Comparison of ENCODE assay signal across 12 cellular contexts in the genomic region with DNA sequence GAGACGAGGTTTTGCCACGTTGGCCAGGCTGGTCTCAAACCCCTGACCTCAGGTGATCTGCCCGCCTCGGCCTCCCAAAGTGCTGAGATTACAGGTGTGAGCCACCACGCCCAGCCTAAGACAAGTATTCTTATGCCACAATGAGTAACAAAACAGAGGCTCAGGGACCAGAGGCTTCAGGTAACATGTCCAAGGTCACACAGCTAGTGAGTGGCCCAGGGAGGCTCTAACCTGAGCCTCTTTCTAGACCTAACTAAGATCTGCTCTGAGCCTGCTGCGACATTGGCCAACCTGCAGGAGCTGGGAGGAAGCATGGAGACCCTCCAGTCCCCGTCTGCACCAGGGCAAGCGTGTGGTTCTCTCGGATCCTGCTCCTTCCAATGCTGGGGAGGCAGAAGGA.
DNase-seq lines count a peak whose midpoint lies in the region; ATAC-seq, FAIRE-seq and TF ChIP-seq lines count a peak whose summit lies in the region.
"Had no signal": no experiment of that assay in that cellular context is flagged by ENCODE, and none has a peak within 500 bp of the region (broad histone marks: within the 10 kb centered on the region; RNA-seq: fewer than 3 reads in every experiment).

No MANE protein-coding gene starts in this region.

- POLR2A ChIA-PET in HepG2 (lab: Yijun Ruan, JAX), result interaction anchor here (1.4 to 4.2 kb wide), 5 partner anchors 10 to 298 kb away, joined by 4 to 28 read pairs (median 9); no protein-coding TSS in a partner anchor

- H3K9me3 Mint-ChIP-seq in type B pancreatic cell, result no peaks in the 10 kb centered on the region

- CTCF ChIA-PET in HepG2 (lab: Yijun Ruan, JAX; ENCODE audit: low intra/inter-chr PET ratio, low total read pairs), result no interaction called here

- H3K4me3 Mint-ChIP-seq in type B pancreatic cell, result no peak overlapping the region

- H3K27me3 ChIP-seq in BLaER1, result no peaks in the 10 kb centered on the region
- H3K27me3 ChIP-seq in adipocyte (replicated peaks; ENCODE audit: control insufficient read depth, insufficient read depth, low read length), result no peaks in the 10 kb centered on the region
- H3K27me3 ChIP-seq in HepG2 (ENCODE audit: control insufficient read depth in 1 of 2, insufficient read depth in 2 of 2, low read length in 2 of 2), result no peaks in the 10 kb centered on the region
- H3K27me3 ChIP-seq in colonic mucosa, result no peaks in the 10 kb centered on the region

- TF ChIP-seq RAD21 in HepG2 (CRISPR knock-in tag; IDR thresholded peaks at IDR 0.05), result no peak

- no peaks in the 10 kb centered on the region for H3K27me3 Mint-ChIP-seq in type B pancreatic cell

- no peak for TF ChIP-seq EP300 in HepG2 (IDR thresholded peaks at IDR 0.05; ENCODE audit: low read depth in 2 of 2, low read length in 2 of 2)
- TF ChIP-seq EP300 in HepG2 (CRISPR knock-in tag; IDR thresholded peaks at IDR 0.05; ENCODE audit: borderline replicate concordance), result no peak

- no peak overlapping the region for H2AFZ ChIP-seq in HepG2 (ENCODE audit: low read length)

- H3K27ac Mint-ChIP-seq in type B pancreatic cell, result no peak overlapping the region

- FAIRE-seq in HepG2 (lab: Jason Lieb, UNC), result no peak

- no peaks in the 10 kb centered on the region for H3K9me3 ChIP-seq in BLaER1
- no peaks in the 10 kb centered on the region for H3K9me3 ChIP-seq in adipocyte (ENCODE audit: control insufficient read depth, low read length)
- H3K9me3 ChIP-seq in HepG2 (ENCODE audit: low read length), result no peaks in the 10 kb centered on the region
- no peaks in the 10 kb centered on the region for H3K9me3 ChIP-seq in colonic mucosa

- intact Hi-C loops in HepG2 (cut with micrococcal nuclease; ENCODE audit: unreplicated experiment) (loop anchor here (5.0 kb wide), 1 partner anchor 78 kb away; the partner anchor contains the start of gene FOXN3), colonic mucosa (cut with DNase I) (no loop called here)

- ATAC-seq in HepG2 (peak; percentile 31), GM19395 (IDR thresholded peaks at IDR 0.05; ENCODE audit: unreplicated experiment) (no peak), HG03354 (IDR thresholded peaks at IDR 0.05; ENCODE audit: poor library complexity, severe bottlenecking, unreplicated experiment) (no peak)

- H3K4me1 Mint-ChIP-seq in type B pancreatic cell (ENCODE audit: unreplicated experiment), result peaks cover 39% of the 10 kb centered on the region

- in situ Hi-C loops in HepG2 (cut with HindIII; ENCODE audit: extremely low pct_ligation_motif_present, low pct_unique_long_range_greater_than_20kb), result no loop called here

- H3K4me2 ChIP-seq in BLaER1 (peak overlapping the region; percentile 96), HepG2 (ENCODE audit: low read depth, low read length) (0 out of 2 replicates have a peak overlapping the region, but pooled peaks have one; percentile 21)

- WGBS in HepG2 (ENCODE audit: low lambda C conversion rate), result 92% methylated on average over 5 of the region's 9 CpGs

- no TSS peak for BruUV-seq in HepG2 (replicated peaks; lab: Mats Ljungman, UMichigan)

- H3K27ac ChIP-seq in BLaER1 (peak overlapping the region; percentile 85), HepG2 (ENCODE audit: extremely low read length, insufficient read depth, low read length) (peak overlapping the region; percentile 72), skin epidermis (peak overlapping the region in 11 of 21 experiments; percentile 0 to 64 (median 42)), colonic mucosa (no peak overlapping the region)

- peak overlapping the region; percentile 75 for H3K9ac ChIP-seq in BLaER1
- peak overlapping the region; percentile 84 for H3K9ac ChIP-seq in adipocyte (ENCODE audit: low read length)
- peak overlapping the region; percentile 51; the same call in 1 of the 2 replicates for H3K9ac ChIP-seq in HepG2 (ENCODE audit: insufficient read depth, low read depth, low read length)
- H3K9ac ChIP-seq in colonic mucosa (ENCODE audit: low read depth in 2 of 2, low read length in 2 of 2), result no peak overlapping the region

- H3K4me1 ChIP-seq in BLaER1 (peaks cover 35% of the 10 kb centered on the region), adipocyte (ENCODE audit: control insufficient read depth, insufficient read depth, low read length) (peaks cover 64% of the 10 kb centered on the region), HepG2 (ENCODE audit: insufficient read depth, low read length) (peaks cover 72% of the 10 kb centered on the region), colonic mucosa (peaks cover 4% of the 10 kb centered on the region)

- H3K36me3 Mint-ChIP-seq in type B pancreatic cell, result peaks cover 15% of the 10 kb centered on the region

- H3K4me3 ChIP-seq in BLaER1 (peak overlapping the region; percentile 46; the same call in 1 of the 2 replicates), adipocyte (ENCODE audit: low read length) (peak overlapping the region; percentile 57), HepG2 (replicated peaks in 1 of 3; ENCODE audit: insufficient read depth in 1 of 3, low read depth in 2 of 3, low read length in 3 of 3) (no peak overlapping the region), skin epidermis (no peak overlapping the region), colonic mucosa (no peak overlapping the region)

- no peak for TF ChIP-seq CTCF in HepG2 (CRISPR knock-in tag; IDR thresholded peaks at IDR 0.05)
- no peak for TF ChIP-seq CTCF in type B pancreatic cell (conservative IDR thresholded peaks at IDR 0.05)
- TF ChIP-seq CTCF in colonic mucosa (IDR thresholded peaks at IDR 0.05), result no peak

- DNase-seq in adipocyte (ENCODE audit: low read depth) (no peak), HepG2 (ENCODE audit: low spot score) (no peak), type B pancreatic cell (ENCODE audit: extremely low spot score, unreplicated experiment) (no peak), colonic mucosa (no peak)
- DNase-seq: activated gamma-delta T cell treated with Interleukin-2 at 50 U/mL for 16 hours; effector CD8-positive, alpha-beta T cell; NCI-H1092; NCI-H2171 treated with DMSO at 0.1 percent for 48 hours had no signal

- H3K79me2 ChIP-seq in HepG2 (ENCODE audit: insufficient read depth, low read length), result peaks cover 50% of the 10 kb centered on the region

- 0 out of 2 replicates have a peak, but pooled peaks cover 6% of the 10 kb centered on the region for H4K20me1 ChIP-seq in BLaER1
- no peaks in the 10 kb centered on the region for H4K20me1 ChIP-seq in HepG2 (ENCODE audit: insufficient read depth, low read length)

- H3K36me3 ChIP-seq in BLaER1, result peaks cover 16% of the 10 kb centered on the region
- no peaks in the 10 kb centered on the region for H3K36me3 ChIP-seq in adipocyte (ENCODE audit: control insufficient read depth, insufficient read depth, low read length, severe bottlenecking)
- peaks cover 11 to 21% of the 10 kb centered on the region in 2 experiments for H3K36me3 ChIP-seq in HepG2 (replicated peaks in 1 of 2; ENCODE audit: control insufficient read depth in 1 of 2, insufficient read depth in 2 of 2, low read length in 2 of 2)
- no peaks in the 10 kb centered on the region for H3K36me3 ChIP-seq in colonic mucosa

- no peak for TF ChIP-seq POLR2A in HepG2 (IDR thresholded peaks at IDR 0.05; ENCODE audit: insufficient read depth in 1 of 2, low read depth in 2 of 2, low read length in 2 of 2)

TF ChIP-seq in HepG2, 621 proteins besides CTCF, POLR2A, EP300 and RAD21 (continues in another document):
- TF ChIP-seq ZFP1 (CRISPR knock-in tag; IDR thresholded peaks at IDR 0.05), result no peak
- no peak for TF ChIP-seq ZNF17 (CRISPR knock-in tag; IDR thresholded peaks at IDR 0.05)
- 0 out of 2 replicates have a peak, but pooled peaks have one; percentile 40 for TF ChIP-seq ZNF605 (CRISPR knock-in tag; IDR thresholded peaks at IDR 0.05)
- TF ChIP-seq, protein P1, sequence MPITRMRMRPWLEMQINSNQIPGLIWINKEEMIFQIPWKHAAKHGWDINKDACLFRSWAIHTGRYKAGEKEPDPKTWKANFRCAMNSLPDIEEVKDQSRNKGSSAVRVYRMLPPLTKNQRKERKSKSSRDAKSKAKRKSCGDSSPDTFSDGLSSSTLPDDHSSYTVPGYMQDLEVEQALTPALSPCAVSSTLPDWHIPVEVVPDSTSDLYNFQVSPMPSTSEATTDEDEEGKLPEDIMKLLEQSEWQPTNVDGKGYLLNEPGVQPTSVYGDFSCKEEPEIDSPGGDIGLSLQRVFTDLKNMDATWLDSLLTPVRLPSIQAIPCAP (CRISPR knock-in tag; IDR thresholded peaks at IDR 0.05; ENCODE audit: low read depth), result no peak
- no peak for TF ChIP-seq ZNF331 (CRISPR knock-in tag; IDR thresholded peaks at IDR 0.05)
- TF ChIP-seq FOXC1 (CRISPR knock-in tag; IDR thresholded peaks at IDR 0.05; ENCODE audit: borderline replicate concordance), result 0 out of 2 replicates have a peak, but pooled peaks have one; percentile 33
- no peak for TF ChIP-seq ZNF224 (CRISPR knock-in tag; IDR thresholded peaks at IDR 0.05)
- TF ChIP-seq ZMYM3 (CRISPR knock-in tag; IDR thresholded peaks at IDR 0.05), result 0 out of 2 replicates have a peak, but pooled peaks have one; percentile 11
- TF ChIP-seq, protein P2, sequence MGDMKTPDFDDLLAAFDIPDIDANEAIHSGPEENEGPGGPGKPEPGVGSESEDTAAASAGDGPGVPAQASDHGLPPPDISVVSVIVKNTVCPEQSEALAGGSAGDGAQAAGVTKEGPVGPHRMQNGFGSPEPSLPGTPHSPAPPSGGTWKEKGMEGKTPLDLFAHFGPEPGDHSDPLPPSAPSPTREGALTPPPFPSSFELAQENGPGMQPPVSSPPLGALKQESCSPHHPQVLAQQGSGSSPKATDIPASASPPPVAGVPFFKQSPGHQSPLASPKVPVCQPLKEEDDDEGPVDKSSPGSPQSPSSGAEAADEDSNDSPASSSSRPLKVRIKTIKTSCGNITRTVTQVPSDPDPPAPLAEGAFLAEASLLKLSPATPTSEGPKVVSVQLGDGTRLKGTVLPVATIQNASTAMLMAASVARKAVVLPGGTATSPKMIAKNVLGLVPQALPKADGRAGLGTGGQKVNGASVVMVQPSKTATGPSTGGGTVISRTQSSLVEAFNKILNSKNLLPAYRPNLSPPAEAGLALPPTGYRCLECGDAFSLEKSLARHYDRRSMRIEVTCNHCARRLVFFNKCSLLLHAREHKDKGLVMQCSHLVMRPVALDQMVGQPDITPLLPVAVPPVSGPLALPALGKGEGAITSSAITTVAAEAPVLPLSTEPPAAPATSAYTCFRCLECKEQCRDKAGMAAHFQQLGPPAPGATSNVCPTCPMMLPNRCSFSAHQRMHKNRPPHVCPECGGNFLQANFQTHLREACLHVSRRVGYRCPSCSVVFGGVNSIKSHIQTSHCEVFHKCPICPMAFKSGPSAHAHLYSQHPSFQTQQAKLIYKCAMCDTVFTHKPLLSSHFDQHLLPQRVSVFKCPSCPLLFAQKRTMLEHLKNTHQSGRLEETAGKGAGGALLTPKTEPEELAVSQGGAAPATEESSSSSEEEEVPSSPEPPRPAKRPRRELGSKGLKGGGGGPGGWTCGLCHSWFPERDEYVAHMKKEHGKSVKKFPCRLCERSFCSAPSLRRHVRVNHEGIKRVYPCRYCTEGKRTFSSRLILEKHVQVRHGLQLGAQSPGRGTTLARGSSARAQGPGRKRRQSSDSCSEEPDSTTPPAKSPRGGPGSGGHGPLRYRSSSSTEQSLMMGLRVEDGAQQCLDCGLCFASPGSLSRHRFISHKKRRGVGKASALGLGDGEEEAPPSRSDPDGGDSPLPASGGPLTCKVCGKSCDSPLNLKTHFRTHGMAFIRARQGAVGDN (CRISPR knock-in tag; IDR thresholded peaks at IDR 0.05), result peak; percentile 81; the same call in 1 of the 2 replicates
- TF ChIP-seq KLF12 (CRISPR knock-in tag; IDR thresholded peaks at IDR 0.05; ENCODE audit: borderline replicate concordance), result no peak

Comparison
In these comparisons a context has a peak if more than half of its experiments do, and no peak if none do; other contexts are left out.
1. H3K4me3 ChIP-seq: peak in BLaER1 (single experiment) and adipocyte (single experiment); none in HepG2 (0 of 3), skin epidermis (0 of 7) and colonic mucosa (single experiment).
2. H3K9ac ChIP-seq: peak in BLaER1 (single experiment), adipocyte (single experiment) and HepG2 (single experiment); none in colonic mucosa (0 of 2).